ENCODE assay signal across 8 cellular contexts in genomic region chr12:57476162-57476992, GRCh38. TPM values are rescaled to one million over a fixed set of nuclear protein-coding genes. Genes with fewer than 3 reads are reported as not detected.
DNase-seq lines count a peak whose midpoint lies in the region; ATAC-seq and TF ChIP-seq lines count a peak whose summit lies in the region.

No MANE protein-coding gene starts in this region.

- peaks cover 51% of the 10 kb centered on the region for H3K36me3 Mint-ChIP-seq in T-helper 2 cell treated with Interferon-gamma antibody and Interleukin-4, amounts not matched to agents 5 μg/mL and 100 μg/mL, for 36 hours (ENCODE audit: low read depth)
- H3K36me3 Mint-ChIP-seq in chondrocyte (ENCODE audit: low read depth) = no peaks in the 10 kb centered on the region
- H3K36me3 Mint-ChIP-seq in naive thymus-derived CD4-positive, alpha-beta T cell = peaks cover 6 to 36% (median 28%) of the 10 kb centered on the region in 5 donors

- H3K4me3 Mint-ChIP-seq in T-helper 2 cell treated with Interferon-gamma antibody and Interleukin-4, amounts not matched to agents 5 μg/mL and 100 μg/mL, for 36 hours = peak overlapping the region; percentile 96
- peak overlapping the region; percentile 72 for H3K4me3 Mint-ChIP-seq in chondrocyte (ENCODE audit: unreplicated experiment)
- peak overlapping the region; percentile 84 to 100 (median 98) for H3K4me3 Mint-ChIP-seq in naive thymus-derived CD4-positive, alpha-beta T cell

- TF ChIP-seq CTCF in AG04450 (IDR thresholded peaks at IDR 0.05; ENCODE audit: low read depth, low read length) = peak; percentile 25
- TF ChIP-seq CTCF in chondrocyte (IDR thresholded peaks at IDR 0.05) = peak; percentile 45
- peak; percentile 13 for TF ChIP-seq CTCF in thoracic aorta (IDR thresholded peaks at IDR 0.05)

- peak overlapping the region; percentile 36 for H3K4me3 ChIP-seq in AG04450 (ENCODE audit: low read depth, low read length)
- H3K4me3 ChIP-seq in naive thymus-derived CD4-positive, alpha-beta T cell (ENCODE audit: low read length) = peak overlapping the region; percentile 95
- peak overlapping the region; percentile 72 for H3K4me3 ChIP-seq in thoracic aorta

- peaks cover 64% of the 10 kb centered on the region for H3K4me1 Mint-ChIP-seq in T-helper 2 cell treated with Interferon-gamma antibody and Interleukin-4, amounts not matched to agents 5 μg/mL and 100 μg/mL, for 36 hours (ENCODE audit: low read depth)
- H3K4me1 Mint-ChIP-seq in chondrocyte (ENCODE audit: low read depth) = peaks cover 21% of the 10 kb centered on the region
- H3K4me1 Mint-ChIP-seq in naive thymus-derived CD4-positive, alpha-beta T cell = peaks cover 66 to 85% (median 76%) of the 10 kb centered on the region in 7 donors

- no peaks in the 10 kb centered on the region for H3K9me3 Mint-ChIP-seq in T-helper 2 cell treated with Interferon-gamma antibody and Interleukin-4, amounts not matched to agents 5 μg/mL and 100 μg/mL, for 36 hours
- no peaks in the 10 kb centered on the region for H3K9me3 Mint-ChIP-seq in chondrocyte (ENCODE audit: low read depth)
- H3K9me3 Mint-ChIP-seq in naive thymus-derived CD4-positive, alpha-beta T cell = peaks cover 0 to 2% (median 0%) of the 10 kb centered on the region in 11 donors

- intact Hi-C loops in naive thymus-derived CD4-positive, alpha-beta T cell (cut with micrococcal nuclease) = loop anchor here (2.0 to 5.0 kb wide), 5 partner anchors 14 to 389 kb away; partner anchors contain the start of genes NAB2 (in 2 of the 2), OS9 (in 2 of the 2) and CDK4 (in 1 of the 2)

- peaks cover 59 to 70% of the 10 kb centered on the region in 2 donors for H3K4me1 ChIP-seq in naive thymus-derived CD4-positive, alpha-beta T cell (ENCODE audit: control insufficient read depth in 2 of 2, insufficient read depth in 2 of 2, low read length in 2 of 2)
- H3K4me1 ChIP-seq in thoracic aorta (ENCODE audit: control insufficient read depth in 1 of 2, low read depth in 2 of 2) = peaks cover 15 to 17% of the 10 kb centered on the region in 2 donors

- POLR2A ChIA-PET in AG04450 (lab: Yijun Ruan, JAX) = no interaction called here
- POLR2A ChIA-PET in naive thymus-derived CD4-positive, alpha-beta T cell (lab: Charles Lee) = interaction anchor here (0.6 to 5.9 kb wide), 11 partner anchors 10 to 115 kb away, joined by 3 to 81 read pairs (median 6); partner anchors contain the start of genes DDIT3, GLI1, MARS1 and MBD6

- H3K36me3 ChIP-seq in naive thymus-derived CD4-positive, alpha-beta T cell (ENCODE audit: control insufficient read depth in 2 of 3, insufficient read depth in 3 of 3, low read length in 3 of 3) = peaks cover 23 to 43% (median 34%) of the 10 kb centered on the region in 3 experiments
- H3K36me3 ChIP-seq in thoracic aorta = no peaks in the 10 kb centered on the region

- H3K27me3 Mint-ChIP-seq in T-helper 2 cell treated with Interferon-gamma antibody and Interleukin-4, amounts not matched to agents 5 μg/mL and 100 μg/mL, for 36 hours (ENCODE audit: low read depth) = no peaks in the 10 kb centered on the region
- peaks cover 30% of the 10 kb centered on the region for H3K27me3 Mint-ChIP-seq in chondrocyte (ENCODE audit: low read depth)
- no peaks in the 10 kb centered on the region for H3K27me3 Mint-ChIP-seq in naive thymus-derived CD4-positive, alpha-beta T cell

- DNase-seq in AG04450 (ENCODE audit: low read depth, low spot score) (no peak), chondrocyte (ENCODE audit: low spot score) (peak; percentile 75), thoracic aorta (ENCODE audit: low spot score) (no peak), COLO829 (ENCODE audit: low spot score) (no peak), NCI-H446 treated with DMSO at 0.1 percent for 48 hours (lab: John Stamatoyannopoulos, UW) (no peak)
- peak; percentile 81 for DNase-seq in T-helper 2 cell treated with Interferon-gamma antibody and Interleukin-4, amounts not matched to agents 5 μg/mL and 100 μg/mL, for 36 hours (ENCODE audit: low spot score)
- DNase-seq in naive thymus-derived CD4-positive, alpha-beta T cell = peak; percentile 58 to 85 (median 70)

- CTCF ChIA-PET in AG04450 (lab: Charles Lee) = interaction anchor here (1.3 kb wide), 1 partner anchor 17 kb away, joined by 5 read pairs; the partner anchor contains the start of gene GLI1
- CTCF ChIA-PET in naive thymus-derived CD4-positive, alpha-beta T cell (lab: Charles Lee) = interaction anchor here (0.5 to 9.6 kb wide), 12 partner anchors 9 to 233 kb away, joined by 3 to 101 read pairs (median 4); partner anchors contain the start of genes GLI1 and INHBE

- H3K27me3 ChIP-seq in AG04450 (ENCODE audit: control insufficient read depth, insufficient read depth, low read length) (peaks cover 44% of the 10 kb centered on the region), thoracic aorta (replicated peaks; ENCODE audit: insufficient read depth) (no peaks in the 10 kb centered on the region)
- no peaks in the 10 kb centered on the region for H3K27me3 ChIP-seq in naive thymus-derived CD4-positive, alpha-beta T cell (ENCODE audit: control insufficient read depth in 2 of 2, insufficient read depth in 2 of 2, low read length in 2 of 2)

- no peak overlapping the region for H3K27ac ChIP-seq in AG04450 (ENCODE audit: low read depth, low read length)
- peak overlapping the region; percentile 94 for H3K27ac ChIP-seq in naive thymus-derived CD4-positive, alpha-beta T cell (ENCODE audit: low read depth, low read length)
- H3K27ac ChIP-seq in thoracic aorta = no peak overlapping the region

- H3K9me3 ChIP-seq in AG04450 (ENCODE audit: control insufficient read depth, insufficient read depth, low read length) = no peaks in the 10 kb centered on the region; the same call in 1 of the 2 replicates
- no peaks in the 10 kb centered on the region for H3K9me3 ChIP-seq in naive thymus-derived CD4-positive, alpha-beta T cell (ENCODE audit: control insufficient read depth in 2 of 3, low read length in 3 of 3)
- H3K9me3 ChIP-seq in thoracic aorta = no peaks in the 10 kb centered on the region

- ATAC-seq in GM21576 (IDR thresholded peaks at IDR 0.05; ENCODE audit: unreplicated experiment) (peak; percentile 34), thoracic aorta (ENCODE audit: insufficient number of reproducible peaks, low FRiP score, low read depth) (no peak)
- ATAC-seq in naive thymus-derived CD4-positive, alpha-beta T cell = peak; percentile 53

- peak overlapping the region; percentile 99 for H3K27ac Mint-ChIP-seq in T-helper 2 cell treated with Interferon-gamma antibody and Interleukin-4, amounts not matched to agents 5 μg/mL and 100 μg/mL, for 36 hours
- no peak overlapping the region for H3K27ac Mint-ChIP-seq in chondrocyte (ENCODE audit: unreplicated experiment)
- peak overlapping the region; percentile 97 to 100 (median 100) for H3K27ac Mint-ChIP-seq in naive thymus-derived CD4-positive, alpha-beta T cell

RNA-seq across cellular contexts. Expression of gene ARHGAP9, which starts 3.3 kb away (rescaled TPM):
- 1.2 TPM in 2 replicates for polyA plus RNA-seq in AG04450 (2011; rRNA removed)
- polyA minus RNA-seq in AG04450 (2011; rRNA and poly(A)+ RNA removed) = 0.39 and 1.2 TPM in 2 replicates
- total RNA-seq in chondrocyte (2.9 to 3.1 TPM in 2 of 3 replicates, not detected in the other), thoracic aorta (10 to 100 TPM; 32.0 to 32.5 TPM)
- total RNA-seq in naive thymus-derived CD4-positive, alpha-beta T cell = 100 to 1,000 TPM; 201 to 366 (median 347) TPM
- 100 to 1,000 TPM; 198 to 283 TPM for polyA plus RNA-seq in naive thymus-derived CD4-positive, alpha-beta T cell

RNA-seq across cellular contexts. Expression of gene MARS1, which starts 11.5 kb away (rescaled TPM):
- 236 and 252 TPM in 2 replicates for polyA plus RNA-seq in AG04450 (2011; rRNA removed)
- polyA minus RNA-seq in AG04450 (2011; rRNA and poly(A)+ RNA removed) = 230 and 259 TPM in 2 replicates
- total RNA-seq in chondrocyte (176 to 350 TPM (median 331 TPM) in 3 replicates), thoracic aorta (100 to 1,000 TPM in 1 of 2 donors, 10 to 100 TPM in 1; 58.8 to 104 TPM)
- total RNA-seq in naive thymus-derived CD4-positive, alpha-beta T cell = 100 to 1,000 TPM; 178 to 229 (median 197) TPM
- polyA plus RNA-seq in naive thymus-derived CD4-positive, alpha-beta T cell = 100 to 1,000 TPM in 1 of 2 donors, 10 to 100 TPM in 1; 86.0 to 118 TPM

RNA-seq across cellular contexts. Expression of gene GLI1, which starts 16.8 kb away (rescaled TPM):
- 8.3 and 9.7 TPM in 2 replicates for polyA plus RNA-seq in AG04450 (2011; rRNA removed)
- polyA minus RNA-seq in AG04450 (2011; rRNA and poly(A)+ RNA removed) = 16.6 and 16.9 TPM in 2 replicates
- total RNA-seq in chondrocyte = 6.2 to 8.3 TPM (median 6.8 TPM) in 3 replicates
- 1 to 10 TPM in 2 of 5 experiments, under 1 TPM in 3; 0.39 to 1.4 (median 0.45) TPM for total RNA-seq in naive thymus-derived CD4-positive, alpha-beta T cell
- polyA plus RNA-seq in naive thymus-derived CD4-positive, alpha-beta T cell = not detected
- 10 to 100 TPM in 1 of 2 donors, 1 to 10 TPM in 1; 1.7 to 13.0 TPM for total RNA-seq in thoracic aorta

RNA-seq across cellular contexts. Expression of gene INHBE, which starts 21.3 kb away (rescaled TPM):
- polyA plus RNA-seq in AG04450 (2011; rRNA removed) = 10.8 TPM in 2 replicates
- polyA minus RNA-seq in AG04450 (2011; rRNA and poly(A)+ RNA removed) = 8.3 and 9.8 TPM in 2 replicates
- total RNA-seq in chondrocyte = 0.77 to 8.5 TPM (median 8.4 TPM) in 3 replicates
- under 1 TPM in 1 of 5 experiments, not detected in 4; 0.12 TPM for total RNA-seq in naive thymus-derived CD4-positive, alpha-beta T cell
- polyA plus RNA-seq in naive thymus-derived CD4-positive, alpha-beta T cell = not detected
- not detected for total RNA-seq in thoracic aorta

RNA-seq across cellular contexts. Expression of gene INHBC, which starts 41.8 kb away (rescaled TPM):
- not detected in 2 replicates for polyA plus RNA-seq in AG04450 (2011; rRNA removed)
- 0.17 TPM in 1 of 2 replicates, not detected in the other for polyA minus RNA-seq in AG04450 (2011; rRNA and poly(A)+ RNA removed)
- total RNA-seq in chondrocyte (not detected in 3 replicates), thoracic aorta (not detected)
- total RNA-seq in naive thymus-derived CD4-positive, alpha-beta T cell = under 1 TPM in 1 of 5 experiments, not detected in 4; 0.16 TPM
- not detected for polyA plus RNA-seq in naive thymus-derived CD4-positive, alpha-beta T cell

Comparison
In these comparisons a context has a peak if more than half of its experiments do, and no peak if none do; other contexts are left out.
1. DNase-seq: peak in T-helper 2 cell treated with Interferon-gamma antibody and Interleukin-4, amounts not matched to agents 5 μg/mL and 100 μg/mL, for 36 hours (single experiment), chondrocyte (single experiment) and naive thymus-derived CD4-positive, alpha-beta T cell (9 of 9); none in AG04450 (single experiment), thoracic aorta (single experiment), COLO829 (single experiment) and NCI-H446 treated with DMSO at 0.1 percent for 48 hours (single experiment).
2. H3K4me3 ChIP-seq: peak in every context shown above with its lines; median percentile 95 in naive thymus-derived CD4-positive, alpha-beta T cell; 72 in thoracic aorta; 36 in AG04450.
3. RNA of gene ARHGAP9, which starts 3.3 kb away (total RNA-seq): 201 to 366 TPM in naive thymus-derived CD4-positive, alpha-beta T cell; 32.0 to 32.5 TPM in thoracic aorta and 2.9 to 3.1 TPM in chondrocyte; every median in the first group is over 4 times any median in the second.
4. Peak in every context shown above with its lines, with median percentiles within 50 percentile points of each other: CTCF ChIP-seq and H3K4me3 Mint-ChIP-seq.